15 cellular contexts compared by ENCODE assay signal in genomic region chr12:9051156-9051545, GRCh38.
"Had no signal": no experiment of that assay in that cellular context is flagged by ENCODE, and none has a peak within 500 bp of the region (broad histone marks: within the 10 kb centered on the region; RNA-seq: fewer than 3 reads in every experiment).

No MANE protein-coding gene starts in this region.

- H3K9me3 ChIP-seq: esophagus muscularis mucosa, transverse colon had no signal

- H3K27ac ChIP-seq: cardiac muscle cell, esophagus muscularis mucosa, transverse colon had no signal

- H3K4me1 ChIP-seq: transverse colon had no signal

- H3K36me3 ChIP-seq: cardiac muscle cell, esophagus muscularis mucosa, transverse colon had no signal

- ATAC-seq: activated CD4-positive, CD25-positive, alpha-beta regulatory T cell treated with anti-CD3 and anti-CD28 coated beads, Interleukin-2, amount 50 U/mL, for 24 hours; stimulated activated naive CD8-positive, alpha-beta T cell treated with anti-CD3 and anti-CD28 coated beads, Interleukin-15, Interleukin-2, amounts not matched to agents 100 U/mL and 50 U/mL, for 24 hours; T-cell had no signal

- DNase-seq: activated naive CD4-positive, alpha-beta T cell treated with anti-CD3 and anti-CD28 coated beads, Interleukin-2, amount 50 U/mL, for 16 hours; effector CD4-positive, alpha-beta T cell; kidney glomerular epithelial cell; nephron progenitor cell; right cardiac atrium; small intestine; stimulated activated CD4-positive, alpha-beta T cell treated with anti-CD3 and anti-CD28 coated beads, Interleukin-4, amount 100 ng/mL, for 4 hours; stimulated activated CD8-positive, alpha-beta memory T cell treated with anti-CD3 and anti-CD28 coated beads, Interleukin-4, amount 100 ng/mL, for 48 hours; stimulated activated naive CD8-positive, alpha-beta T cell treated with anti-CD3 and anti-CD28 coated beads, Interleukin-15, Interleukin-2, amounts not matched to agents 100 U/mL and 50 U/mL, for 24 hours; T-cell; T-helper 9 cell; transverse colon had no signal

- H3K4me3 ChIP-seq: cardiac muscle cell, esophagus muscularis mucosa, transverse colon had no signal

- H3K27me3 ChIP-seq: cardiac muscle cell, esophagus muscularis mucosa, transverse colon had no signal
